ENCODE assay signal across 15 cellular contexts in the genomic region with DNA sequence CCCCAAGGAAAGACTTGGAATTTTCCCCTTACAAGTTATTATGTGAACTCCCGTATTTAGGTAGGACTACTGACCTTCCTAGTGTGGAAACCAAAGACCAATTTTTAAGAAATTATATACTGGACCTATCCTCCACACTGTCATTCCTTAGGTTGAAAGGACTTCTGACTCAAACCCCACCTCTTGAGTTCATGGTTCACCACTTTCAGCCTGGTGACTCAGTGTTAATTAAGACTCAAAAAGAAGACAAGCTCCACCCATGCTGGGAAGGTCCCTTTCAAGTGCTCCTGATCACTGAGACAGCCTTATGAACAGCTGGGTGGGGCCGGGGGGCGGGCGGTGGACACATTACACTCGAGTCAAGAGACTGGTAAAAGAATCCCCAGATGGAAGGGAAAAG.
A peak's percentile ranks its signal among the peaks of the same experiment; 100 is the strongest.
DNase-seq lines count a peak whose midpoint lies in the region; ATAC-seq and TF ChIP-seq lines count a peak whose summit lies in the region.
"Had no signal": no experiment of that assay in that cellular context is flagged by ENCODE, and none has a peak within 500 bp of the region (broad histone marks: within the 10 kb centered on the region; RNA-seq: fewer than 3 reads in every experiment).

No MANE protein-coding gene starts in this region.

- WGBS in right lobe of liver (ENCODE audit: insufficient coverage, low coverage, low lambda C conversion rate, missing lambda C conversion rate), result 87% methylated on average over 5 of the region's 5 CpGs

- no peak for TF ChIP-seq CTCF in GM06990 (IDR thresholded peaks at IDR 0.05; ENCODE audit: insufficient read depth, low read length, poor library complexity, severe bottlenecking)
- no peak for TF ChIP-seq CTCF in right lobe of liver (IDR thresholded peaks at IDR 0.05)

- ATAC-seq in GM19025 (IDR thresholded peaks at IDR 0.05; ENCODE audit: low read depth, unreplicated experiment) (peak; percentile 62), HG02852 (IDR thresholded peaks at IDR 0.05; ENCODE audit: unreplicated experiment) (peak; percentile 81), HG03520 (IDR thresholded peaks at IDR 0.05; ENCODE audit: unreplicated experiment) (peak; percentile 55), right lobe of liver (no peak)

- no peaks in the 10 kb centered on the region for H3K9me3 ChIP-seq in right lobe of liver
- H3K9me3 ChIP-seq: esophagus squamous epithelium, upper lobe of left lung had no signal

- no peaks in the 10 kb centered on the region for H3K36me3 ChIP-seq in GM06990 (ENCODE audit: control insufficient read depth, insufficient read depth, low read length)
- H3K36me3 ChIP-seq in right lobe of liver, result no peaks in the 10 kb centered on the region
- H3K36me3 ChIP-seq: esophagus squamous epithelium, upper lobe of left lung had no signal

- H3K27ac ChIP-seq in right lobe of liver, result no peak overlapping the region
- H3K27ac ChIP-seq: esophagus squamous epithelium, RWPE1, upper lobe of left lung had no signal

- no peak overlapping the region for H3K4me3 ChIP-seq in GM06990 (replicated peaks; ENCODE audit: low read depth, low read length)
- H3K4me3 ChIP-seq in right lobe of liver, result no peak overlapping the region
- H3K4me3 ChIP-seq: esophagus squamous epithelium, upper lobe of left lung had no signal

- intact Hi-C loops in posterior vena cava (cut with DNase I), result no loop called here
- intact Hi-C loops in right lobe of liver (cut with DNase I), result no loop called here

- no peaks in the 10 kb centered on the region for H3K4me1 ChIP-seq in right lobe of liver

- DNase-seq in GM06990 (ENCODE audit: extremely low read depth, insufficient read length) (peak; percentile 29), COR-L47 (lab: John Stamatoyannopoulos, UW) (no peak), posterior vena cava (ENCODE audit: low spot score) (no peak), medulla oblongata (ENCODE audit: extremely low spot score) (no peak), right lobe of liver (no peak)
- DNase-seq: ACHN; activated naive CD8-positive, alpha-beta T cell treated with anti-CD3 and anti-CD28 coated beads, Interleukin-2, amount 10 ng/mL, durations not matched to agents 7 days and 5 days; esophagus squamous epithelium; GOT3; NCI-H524 had no signal

- no peaks in the 10 kb centered on the region for H3K27me3 ChIP-seq in GM06990 (replicated peaks; ENCODE audit: control insufficient read depth, insufficient read depth, low read length)
- H3K27me3 ChIP-seq in right lobe of liver, result no peaks in the 10 kb centered on the region
- H3K27me3 ChIP-seq: esophagus squamous epithelium, upper lobe of left lung had no signal

- TF ChIP-seq POLR2A in right lobe of liver (IDR thresholded peaks at IDR 0.05), result no peak

Comparison
In these comparisons a context has a peak if more than half of its experiments do, and no peak if none do; other contexts are left out.
1. ATAC-seq: peak in GM19025 (single experiment), HG02852 (single experiment) and HG03520 (single experiment); none in right lobe of liver (0 of 4).